ENCODE assay signal across 8 cellular contexts in genomic region chr6:44219053-44219814, GRCh38. TPM values are rescaled to one million over a fixed set of nuclear protein-coding genes. Genes with fewer than 3 reads are reported as not detected.
DNase-seq lines count a peak whose midpoint lies in the region; ATAC-seq, FAIRE-seq and TF ChIP-seq lines count a peak whose summit lies in the region.

No MANE protein-coding gene starts in this region.

- H3K27ac ChIP-seq in heart right ventricle (peak overlapping the region; percentile 68 to 98 (median 93)), pancreas (peak overlapping the region; percentile 89 to 94 (median 90))

- intact Hi-C loops in heart right ventricle (cut with DNase I) = loop anchor here in 3 of 10 donors (5.0 kb wide), 1 partner anchor 47 kb away; no protein-coding TSS in a partner anchor
- intact Hi-C loops in pancreas (cut with DNase I) = no loop called here

- TF ChIP-seq CTCF in GM12865 (IDR thresholded peaks at IDR 0.05; ENCODE audit: insufficient read depth, low read depth, low read length, missing control alignments) (no peak), heart right ventricle (IDR thresholded peaks at IDR 0.05) (no peak), pancreas (IDR thresholded peaks at IDR 0.05) (no peak)

- H3K9me3 ChIP-seq in adipocyte (ENCODE audit: control insufficient read depth, low read length) (no peaks in the 10 kb centered on the region), heart right ventricle (no peaks in the 10 kb centered on the region), pancreas (no peaks in the 10 kb centered on the region)

- H3K4me1 ChIP-seq in adipocyte (ENCODE audit: control insufficient read depth, insufficient read depth, low read length) (peaks cover 49% of the 10 kb centered on the region), heart right ventricle (peaks cover 23 to 81% (median 71%) of the 10 kb centered on the region in 9 donors), pancreas (peaks cover 5 to 50% (median 27%) of the 10 kb centered on the region in 3 donors)

- H3K4me3 ChIP-seq in GM12865 (ENCODE audit: low read depth, low read length) = peak overlapping the region; percentile 73
- H3K4me3 ChIP-seq in adipocyte (ENCODE audit: low read length) = peak overlapping the region; percentile 79
- peak overlapping the region; percentile 38 to 70 (median 57) for H3K4me3 ChIP-seq in heart right ventricle
- peak overlapping the region; percentile 30 to 60 (median 46) for H3K4me3 ChIP-seq in pancreas

- FAIRE-seq in pancreas (lab: Jason Lieb, UNC) = no peak

- 1% methylated on average over 45 of the region's 45 CpGs for WGBS in heart right ventricle, 2 donors
- WGBS in pancreas, 2 donors = 0 to 1% methylated on average over 44 to 45 of the region's 45 CpGs

- peak; percentile 41 for DNase-seq in AG08395 (ENCODE audit: low spot score)
- DNase-seq in GM12865 (ENCODE audit: low read depth) = peak; percentile 86
- peak; percentile 56 for DNase-seq in NCI-H2196 (lab: John Stamatoyannopoulos, UW; ENCODE audit: unreplicated experiment)
- DNase-seq in adipocyte (ENCODE audit: low read depth) = peak; percentile 83
- DNase-seq in heart right ventricle = peak; percentile 88 to 89
- DNase-seq in pancreas = peak; percentile 78 to 93 (median 88)
- no peak for DNase-seq in LoVo (ENCODE audit: low spot score)

- ATAC-seq in HG02759 (IDR thresholded peaks at IDR 0.05; ENCODE audit: unreplicated experiment) (peak; percentile 65), heart right ventricle (peak; percentile 67 to 85 (median 75)), pancreas (peak; percentile 53 to 72 (median 64))

- H3K27me3 ChIP-seq in adipocyte (replicated peaks; ENCODE audit: control insufficient read depth, insufficient read depth, low read length) (no peaks in the 10 kb centered on the region), heart right ventricle (no peaks in the 10 kb centered on the region), pancreas (no peaks in the 10 kb centered on the region)

- H3K9ac ChIP-seq in adipocyte (ENCODE audit: low read length) = peak overlapping the region; percentile 81

- no peaks in the 10 kb centered on the region for H3K36me3 ChIP-seq in adipocyte (ENCODE audit: control insufficient read depth, insufficient read depth, low read length, severe bottlenecking)
- H3K36me3 ChIP-seq in heart right ventricle = no peaks in the 10 kb centered on the region
- no peaks in the 10 kb centered on the region for H3K36me3 ChIP-seq in pancreas

RNA-seq across cellular contexts. Expression of gene MYMX, which starts 2.5 kb away (rescaled TPM):
- total RNA-seq in heart right ventricle (1 to 10 TPM in 2 of 10 donors, under 1 TPM in 3, not detected in 5; 0.41 to 2.3 (median 0.86) TPM), pancreas (1 to 10 TPM; 1.1 to 4.3 (median 2.2) TPM)
- polyA plus RNA-seq in heart right ventricle (under 1 TPM in 1 of 2 donors, not detected in 1; 0.91 TPM), pancreas (under 1 TPM; 0.34 to 0.73 TPM)

RNA-seq across cellular contexts. Expression of gene SLC29A1, which starts 4.2 kb away (rescaled TPM):
- total RNA-seq in heart right ventricle (100 to 1,000 TPM; 104 to 198 (median 146) TPM), pancreas (10 to 100 TPM; 24.8 to 72.7 (median 44.4) TPM)
- polyA plus RNA-seq in heart right ventricle (10 to 100 TPM; 46.3 to 90.9 TPM), pancreas (10 to 100 TPM; 35.5 to 89.8 TPM)

RNA-seq across cellular contexts. Expression of gene HSP90AB1, which starts 27.7 kb away (rescaled TPM):
- total RNA-seq in heart right ventricle (1,000 to 10,000 TPM in 4 of 10 donors, 100 to 1,000 TPM in 6; 675 to 1,053 (median 920) TPM), pancreas (100 to 1,000 TPM; 370 to 577 (median 464) TPM)
- polyA plus RNA-seq in heart right ventricle (100 to 1,000 TPM; 235 to 764 TPM), pancreas (100 to 1,000 TPM; 145 to 328 TPM)

RNA-seq across cellular contexts. Expression of gene SLC35B2, which starts 38.1 kb away (rescaled TPM):
- total RNA-seq in heart right ventricle (10 to 100 TPM; 19.4 to 29.8 (median 23.7) TPM), pancreas (10 to 100 TPM; 15.9 to 30.4 (median 20.5) TPM)
- polyA plus RNA-seq in heart right ventricle (10 to 100 TPM in 1 of 2 donors, 1 to 10 TPM in 1; 9.1 to 27.2 TPM), pancreas (10 to 100 TPM; 10.8 to 23.6 TPM)

RNA-seq across cellular contexts. Expression of gene NFKBIE, which starts 46.1 kb away (rescaled TPM):
- total RNA-seq in heart right ventricle = 1 to 10 TPM; 1.5 to 8.7 (median 3.4) TPM
- polyA plus RNA-seq in heart right ventricle = 1 to 10 TPM; 5.7 to 5.9 TPM
- total RNA-seq in pancreas = 10 to 100 TPM in 1 of 6 donors, 1 to 10 TPM in 5; 2.5 to 16.9 (median 5.5) TPM
- polyA plus RNA-seq in pancreas = 10 to 100 TPM; 10.1 to 12.1 TPM
